ENCODE assay signal across 1 cellular context in the genomic region with DNA sequence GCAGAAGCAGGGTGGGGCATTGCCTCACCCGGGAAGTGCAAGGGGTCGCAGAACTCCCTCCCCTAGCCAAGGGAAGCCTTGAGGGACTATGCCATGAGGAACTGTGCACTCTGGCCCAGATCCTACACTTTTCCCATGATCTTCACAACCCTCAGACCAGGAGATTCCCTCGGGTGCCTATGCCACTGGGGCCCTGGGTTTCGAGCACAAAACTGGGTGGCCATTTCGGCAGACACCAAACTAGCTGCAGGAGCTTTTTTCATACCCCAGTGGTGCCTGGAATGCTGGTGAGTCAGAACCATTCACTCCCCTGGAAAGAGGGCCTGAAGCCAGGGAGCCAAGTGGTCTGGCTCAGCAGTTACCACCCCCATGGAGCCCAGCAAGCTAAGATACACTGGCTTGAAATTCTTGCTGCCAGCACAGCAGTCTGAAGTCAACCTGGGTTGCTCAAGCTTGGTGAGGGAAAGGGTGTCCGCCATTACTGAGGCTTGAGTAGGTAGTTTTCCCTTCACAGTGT.
TF ChIP-seq lines count a peak whose summit lies in the region.

No MANE protein-coding gene starts in this region.

TF ChIP-seq in HepG2, 621 proteins besides CTCF, POLR2A, EP300 and RAD21 (continued from another document):
- TF ChIP-seq, protein P1, sequence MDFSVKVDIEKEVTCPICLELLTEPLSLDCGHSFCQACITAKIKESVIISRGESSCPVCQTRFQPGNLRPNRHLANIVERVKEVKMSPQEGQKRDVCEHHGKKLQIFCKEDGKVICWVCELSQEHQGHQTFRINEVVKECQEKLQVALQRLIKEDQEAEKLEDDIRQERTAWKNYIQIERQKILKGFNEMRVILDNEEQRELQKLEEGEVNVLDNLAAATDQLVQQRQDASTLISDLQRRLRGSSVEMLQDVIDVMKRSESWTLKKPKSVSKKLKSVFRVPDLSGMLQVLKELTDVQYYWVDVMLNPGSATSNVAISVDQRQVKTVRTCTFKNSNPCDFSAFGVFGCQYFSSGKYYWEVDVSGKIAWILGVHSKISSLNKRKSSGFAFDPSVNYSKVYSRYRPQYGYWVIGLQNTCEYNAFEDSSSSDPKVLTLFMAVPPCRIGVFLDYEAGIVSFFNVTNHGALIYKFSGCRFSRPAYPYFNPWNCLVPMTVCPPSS (IDR thresholded peaks at IDR 0.05) = no peak
- TF ChIP-seq ELF4 (CRISPR knock-in tag; IDR thresholded peaks at IDR 0.05; ENCODE audit: borderline replicate concordance) (no peak), PLRG1 (conservative IDR thresholded peaks at IDR 0.05) (no peak), CENPT (CRISPR knock-in tag; IDR thresholded peaks at IDR 0.05; ENCODE audit: low read depth) (no peak), ZNF383 (CRISPR knock-in tag; IDR thresholded peaks at IDR 0.05; ENCODE audit: borderline replicate concordance) (no peak), RBM39 (IDR thresholded peaks at IDR 0.05; ENCODE audit: low read depth, low read length, poor library complexity, severe bottlenecking) (no peak), LCORL (IDR thresholded peaks at IDR 0.05) (no peak), LCORL (CRISPR knock-in tag; IDR thresholded peaks at IDR 0.05) (no peak)
TF ChIP-seq in HepG2: peak in this region for 0.
